ENCODE assay signal across 1 cellular context in the genomic region with DNA sequence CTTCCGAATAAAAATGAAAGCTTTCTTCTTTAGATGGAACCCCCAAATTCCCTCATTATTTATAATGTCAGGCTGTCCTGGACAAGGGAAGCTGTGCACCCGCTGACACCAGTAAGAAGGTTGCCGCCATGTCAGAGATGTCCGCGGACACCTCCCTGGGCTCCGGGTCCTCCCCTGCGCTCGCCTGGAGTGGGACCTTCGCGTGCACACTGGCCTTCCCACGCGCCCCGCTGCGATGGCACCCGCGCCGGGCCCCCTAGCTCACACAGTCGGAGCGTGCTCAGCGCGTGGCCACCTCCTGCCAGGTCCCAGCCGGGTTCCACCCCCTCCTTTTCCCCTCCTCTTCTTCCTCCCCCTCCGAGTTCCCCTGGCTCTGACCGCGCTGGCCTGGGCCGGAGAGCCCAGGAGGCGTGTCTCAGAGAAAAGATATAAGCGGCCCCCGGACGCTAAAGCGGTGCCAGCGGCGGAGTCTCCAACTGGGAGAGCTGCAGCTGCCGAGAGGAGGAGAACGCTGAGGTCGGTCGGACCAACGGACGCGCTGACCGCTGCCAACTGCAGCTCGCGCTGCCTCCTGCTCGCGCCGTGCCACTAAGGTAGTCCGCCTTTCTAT.
TF ChIP-seq lines count a peak whose summit lies in the region.

A gene with protein sequence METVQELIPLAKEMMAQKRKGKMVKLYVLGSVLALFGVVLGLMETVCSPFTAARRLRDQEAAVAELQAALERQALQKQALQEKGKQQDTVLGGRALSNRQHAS (plus strand): TSS at position 456 of the 610 bp plus-strand sequence. CDS start 273 bp downstream, outside the sequence.

TF ChIP-seq in WTC11, 78 proteins besides CTCF, POLR2A, EP300 and RAD21 (continued from another document):
- TF ChIP-seq, protein P1, sequence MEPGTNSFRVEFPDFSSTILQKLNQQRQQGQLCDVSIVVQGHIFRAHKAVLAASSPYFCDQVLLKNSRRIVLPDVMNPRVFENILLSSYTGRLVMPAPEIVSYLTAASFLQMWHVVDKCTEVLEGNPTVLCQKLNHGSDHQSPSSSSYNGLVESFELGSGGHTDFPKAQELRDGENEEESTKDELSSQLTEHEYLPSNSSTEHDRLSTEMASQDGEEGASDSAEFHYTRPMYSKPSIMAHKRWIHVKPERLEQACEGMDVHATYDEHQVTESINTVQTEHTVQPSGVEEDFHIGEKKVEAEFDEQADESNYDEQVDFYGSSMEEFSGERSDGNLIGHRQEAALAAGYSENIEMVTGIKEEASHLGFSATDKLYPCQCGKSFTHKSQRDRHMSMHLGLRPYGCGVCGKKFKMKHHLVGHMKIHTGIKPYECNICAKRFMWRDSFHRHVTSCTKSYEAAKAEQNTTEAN (CRISPR knock-in tag; IDR thresholded peaks at IDR 0.05) = no peak
- TF ChIP-seq, protein P2, sequence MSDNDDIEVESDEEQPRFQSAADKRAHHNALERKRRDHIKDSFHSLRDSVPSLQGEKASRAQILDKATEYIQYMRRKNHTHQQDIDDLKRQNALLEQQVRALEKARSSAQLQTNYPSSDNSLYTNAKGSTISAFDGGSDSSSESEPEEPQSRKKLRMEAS (CRISPR knock-in tag; IDR thresholded peaks at IDR 0.05) = peak; percentile 71
- TF ChIP-seq E2F1 (CRISPR knock-in tag; IDR thresholded peaks at IDR 0.05) (0 out of 2 replicates have a peak, but pooled peaks have one; percentile 42), E2F4 (CRISPR knock-in tag; IDR thresholded peaks at IDR 0.05; ENCODE audit: borderline replicate concordance, low read depth) (no peak)
